In genomic region chr15:35496585-35496984, GRCh38 we compare ENCODE assay signal across 12 cellular contexts. TPM values are rescaled to one million over a fixed set of nuclear protein-coding genes. Genes with fewer than 3 reads are reported as not detected.
A peak's percentile ranks its signal among the peaks of the same experiment; 100 is the strongest.
DNase-seq lines count a peak whose midpoint lies in the region; ATAC-seq, FAIRE-seq and TF ChIP-seq lines count a peak whose summit lies in the region.
"Had no signal": no experiment of that assay in that cellular context is flagged by ENCODE, and none has a peak within 500 bp of the region (broad histone marks: within the 10 kb centered on the region; RNA-seq: fewer than 3 reads in every experiment).

No MANE protein-coding gene starts in this region.

- H3K9me3 Mint-ChIP-seq in natural killer cell, result no peaks in the 10 kb centered on the region

- H3K9me3 ChIP-seq in trophoblast cell (ENCODE audit: insufficient read depth, low read depth, low read length) (no peaks in the 10 kb centered on the region), ovary (no peaks in the 10 kb centered on the region)

- H4K91ac ChIP-seq in trophoblast cell (ENCODE audit: low read depth, low read length), result no peak overlapping the region

- H2BK120ac ChIP-seq in trophoblast cell (ENCODE audit: insufficient read depth, low read length, poor library complexity), result no peak overlapping the region

- no peak overlapping the region for H4K12ac ChIP-seq in trophoblast cell (ENCODE audit: low read depth, low read length)

- H3K23ac ChIP-seq in trophoblast cell (ENCODE audit: low read length), result no peak overlapping the region

- ATAC-seq in GM19023 (IDR thresholded peaks at IDR 0.05; ENCODE audit: unreplicated experiment), result peak; percentile 99
- ATAC-seq in GM21825 (IDR thresholded peaks at IDR 0.05; ENCODE audit: unreplicated experiment), result peak; percentile 98
- ATAC-seq in HG03439 (IDR thresholded peaks at IDR 0.05; ENCODE audit: unreplicated experiment), result peak; percentile 98
- peak in 2 of 3 donors; percentile 35 to 40 for ATAC-seq in natural killer cell
- ATAC-seq: PC-3 had no signal

- peak overlapping the region in 1 of 2 donors; percentile 39 for H3K27ac Mint-ChIP-seq in natural killer cell

- no peak overlapping the region for H3K18ac ChIP-seq in trophoblast cell (ENCODE audit: low read length)

- H3K4me1 Mint-ChIP-seq in natural killer cell, result peaks cover 6 to 12% of the 10 kb centered on the region in 2 donors

- H3K4me3 ChIP-seq in trophoblast cell (ENCODE audit: low read depth, low read length), result no peak overlapping the region
- no peak overlapping the region for H3K4me3 ChIP-seq in ovary

- H3K27me3 ChIP-seq in trophoblast cell (ENCODE audit: insufficient read depth, low read length) (no peaks in the 10 kb centered on the region), ovary (no peaks in the 10 kb centered on the region)

- no peak for FAIRE-seq in frontal cortex (lab: Jason Lieb, UNC)

- no peak overlapping the region for H2BK5ac ChIP-seq in trophoblast cell (ENCODE audit: low read depth, low read length, poor library complexity)

- H2BK12ac ChIP-seq in trophoblast cell (ENCODE audit: low read length), result no peak overlapping the region

- no peaks in the 10 kb centered on the region for H3K79me1 ChIP-seq in trophoblast cell (ENCODE audit: low read length)

- TF ChIP-seq CTCF in natural killer cell (IDR thresholded peaks at IDR 0.05) (no peak), ovary (IDR thresholded peaks at IDR 0.05) (no peak)

- intact Hi-C loops in natural killer cell (cut with micrococcal nuclease) (no loop called here), ovary (cut with DNase I) (no loop called here)

- no peak overlapping the region for H3K4me2 ChIP-seq in trophoblast cell (ENCODE audit: low read length)

- H3K4me3 Mint-ChIP-seq in natural killer cell, result no peak overlapping the region

- no peak overlapping the region for H2AK5ac ChIP-seq in trophoblast cell (ENCODE audit: low read length)

- no peak overlapping the region for H4K8ac ChIP-seq in trophoblast cell (ENCODE audit: low read depth, low read length)

- H3K4me1 ChIP-seq in trophoblast cell (ENCODE audit: control insufficient read depth in 1 of 2, insufficient read depth in 2 of 2, low read length in 2 of 2), result no peaks in the 10 kb centered on the region
- H3K4me1 ChIP-seq in ovary (ENCODE audit: insufficient read depth), result no peaks in the 10 kb centered on the region

- no peak for TF ChIP-seq POLR2A in ovary (IDR thresholded peaks at IDR 0.05)

- DNase-seq in natural killer cell, result no peak
- no peak for DNase-seq in frontal cortex (ENCODE audit: low spot score in 2 of 2)
- DNase-seq in trophoblast cell, result no peak
- no peak for DNase-seq in dedifferentiated amniotic fluid mesenchymal stem cell (ENCODE audit: extremely low spot score)
- DNase-seq in ovary, result no peak
- DNase-seq: activated CD4-positive, alpha-beta T cell treated with anti-CD3 and anti-CD28 coated beads for 1 hour; GDM1; PC-3; stimulated activated naive CD4-positive, alpha-beta T cell treated with Interleukin-2 at 50 U/mL for 16 hours had no signal

- no peaks in the 10 kb centered on the region for H3K36me3 ChIP-seq in trophoblast cell (ENCODE audit: control insufficient read depth in 1 of 2, insufficient read depth in 2 of 2, low read length in 2 of 2)
- H3K36me3 ChIP-seq in ovary, result no peaks in the 10 kb centered on the region

- no peaks in the 10 kb centered on the region for H3K79me2 ChIP-seq in trophoblast cell (ENCODE audit: control insufficient read depth, insufficient read depth, low read length, poor library complexity)

- H3K36me3 Mint-ChIP-seq in natural killer cell, result no peaks in the 10 kb centered on the region

- TF ChIP-seq EP300 in ovary (IDR thresholded peaks at IDR 0.05), result no peak

- no peak overlapping the region for H2AFZ ChIP-seq in trophoblast cell (ENCODE audit: insufficient read depth, low read length, poor library complexity)

- no peak overlapping the region for H3K4ac ChIP-seq in trophoblast cell (ENCODE audit: low read depth, low read length)

- H3K27ac ChIP-seq in trophoblast cell (ENCODE audit: low read depth, low read length), result no peak overlapping the region
- no peak overlapping the region for H3K27ac ChIP-seq in ovary

- H3K27me3 Mint-ChIP-seq in natural killer cell (ENCODE audit: low read depth in 2 of 2), result no peaks in the 10 kb centered on the region

- no peak overlapping the region for H3K14ac ChIP-seq in trophoblast cell (ENCODE audit: low read length)

- no peak overlapping the region for H3K9ac ChIP-seq in trophoblast cell (ENCODE audit: low read length)

RNA-seq across cellular contexts. Expression of gene DPH6, which starts 49.4 kb away (rescaled TPM):
- 10 to 100 TPM; 10.8 to 13.3 (median 13.1) TPM for total RNA-seq in natural killer cell
- total RNA-seq in frontal cortex, result 9.0 TPM
- 4.1 and 4.5 TPM in 2 replicates for polyA plus RNA-seq in trophoblast cell (2013)
- total RNA-seq in ovary, result 10 to 100 TPM; 16.8 to 32.1 (median 24.8) TPM
- 10 to 100 TPM in 1 of 2 donors, 1 to 10 TPM in 1; 9.7 to 11.3 TPM for polyA plus RNA-seq in ovary

Comparison
In these comparisons a context has a peak if more than half of its experiments do, and no peak if none do; other contexts are left out.
1. ATAC-seq: peak in every context shown above with its lines; median percentile 99 in GM19023; 98 in GM21825; 98 in HG03439; 38 in natural killer cell.